ENCODE assay signal across 9 cellular contexts in the genomic region with DNA sequence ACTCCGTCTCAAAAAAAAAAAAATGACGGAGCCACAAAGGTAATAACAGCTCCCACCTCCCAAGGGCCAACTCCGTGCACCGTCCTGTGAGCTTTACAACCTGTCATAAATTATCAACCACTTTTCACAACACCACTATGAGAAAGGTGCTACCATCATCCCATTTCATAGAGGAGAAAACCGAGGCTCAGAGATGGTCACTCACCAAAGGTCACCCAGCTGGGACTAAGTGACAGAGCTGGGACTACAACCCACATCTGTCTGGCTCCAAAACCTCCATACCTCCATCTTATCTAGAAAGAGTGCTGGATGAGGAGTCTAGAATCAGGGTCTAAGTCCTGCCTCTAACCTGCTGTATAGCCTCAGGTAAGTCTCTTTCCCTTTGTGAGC. TPM values are rescaled to one million over a fixed set of nuclear protein-coding genes. Genes with fewer than 3 reads are reported as not detected.
A peak's percentile ranks its signal among the peaks of the same experiment; 100 is the strongest.
DNase-seq lines count a peak whose midpoint lies in the region; ATAC-seq and TF ChIP-seq lines count a peak whose summit lies in the region.
"Had no signal": no experiment of that assay in that cellular context is flagged by ENCODE, and none has a peak within 500 bp of the region (broad histone marks: within the 10 kb centered on the region; RNA-seq: fewer than 3 reads in every experiment).

No MANE protein-coding gene starts in this region.

- H3K9me3 ChIP-seq in left ventricle myocardium inferior (replicated peaks) (no peaks in the 10 kb centered on the region), adrenal gland (replicated peaks in 1 of 3) (no peaks in the 10 kb centered on the region), mucosa of rectum (ENCODE audit: control insufficient read depth in 2 of 2, low read length in 2 of 2) (no peaks in the 10 kb centered on the region), uterus (no peaks in the 10 kb centered on the region)

- no peak overlapping the region for H3K9ac ChIP-seq in mucosa of rectum (ENCODE audit: low read depth in 1 of 2, low read length in 2 of 2)

- no peak overlapping the region for H3K4me3 ChIP-seq in left ventricle myocardium inferior
- H3K4me3 ChIP-seq in adrenal gland = no peak overlapping the region
- peak overlapping the region in 1 of 2 donors; percentile 65 for H3K4me3 ChIP-seq in mucosa of rectum (ENCODE audit: low read length in 2 of 2)
- no peak overlapping the region for H3K4me3 ChIP-seq in uterus

- no peaks in the 10 kb centered on the region for H3K36me3 ChIP-seq in left ventricle myocardium inferior
- H3K36me3 ChIP-seq in adrenal gland (replicated peaks in 1 of 2) = no peaks in the 10 kb centered on the region
- no peaks in the 10 kb centered on the region for H3K36me3 ChIP-seq in mucosa of rectum (ENCODE audit: control insufficient read depth in 2 of 2, insufficient read depth in 2 of 2, low read length in 2 of 2)
- no peaks in the 10 kb centered on the region for H3K36me3 ChIP-seq in uterus

- peaks cover 82% of the 10 kb centered on the region for H3K4me1 ChIP-seq in left ventricle myocardium inferior
- peaks cover 96 to 97% of the 10 kb centered on the region in 2 donors for H3K4me1 ChIP-seq in adrenal gland (replicated peaks in 1 of 2)
- peaks cover 66 to 72% of the 10 kb centered on the region in 2 donors for H3K4me1 ChIP-seq in mucosa of rectum (ENCODE audit: control insufficient read depth in 2 of 2, insufficient read depth in 2 of 2, low read length in 2 of 2)
- H3K4me1 ChIP-seq in uterus = peaks cover 26 to 38% of the 10 kb centered on the region in 2 donors

- H3K27ac ChIP-seq in left ventricle myocardium inferior (replicated peaks) = peak overlapping the region; percentile 86
- H3K27ac ChIP-seq in adrenal gland = peak overlapping the region; percentile 66 to 96 (median 94)
- peak overlapping the region; percentile 59 to 86 for H3K27ac ChIP-seq in mucosa of rectum (ENCODE audit: low read depth in 2 of 2, low read length in 2 of 2)
- H3K27ac ChIP-seq in uterus = peak overlapping the region; percentile 88 to 91

- TF ChIP-seq CTCF in left ventricle myocardium inferior (IDR thresholded peaks at IDR 0.05; ENCODE audit: borderline replicate concordance) (no peak), adrenal gland (IDR thresholded peaks at IDR 0.05) (no peak), uterus (IDR thresholded peaks at IDR 0.05) (no peak)

- DNase-seq in left ventricle myocardium inferior (no peak), Right ventricle myocardium inferior (ENCODE audit: missing footprints) (no peak), adrenal gland (no peak), uterus (no peak), OCI-M2 (lab: John Stamatoyannopoulos, UW; ENCODE audit: unreplicated experiment) (no peak), kidney tubule cell (ENCODE audit: low spot score) (no peak)
- DNase-seq: NCI-H526 treated with DMSO at 0.1 percent for 48 hours had no signal

- no peaks in the 10 kb centered on the region for H3K27me3 ChIP-seq in left ventricle myocardium inferior (ENCODE audit: low read depth)
- no peaks in the 10 kb centered on the region for H3K27me3 ChIP-seq in adrenal gland
- H3K27me3 ChIP-seq in mucosa of rectum (ENCODE audit: control insufficient read depth in 2 of 2, insufficient read depth in 2 of 2, low read length in 2 of 2) = no peaks in the 10 kb centered on the region
- no peaks in the 10 kb centered on the region for H3K27me3 ChIP-seq in uterus

- TF ChIP-seq POLR2A in adrenal gland (IDR thresholded peaks at IDR 0.05) (no peak), uterus (IDR thresholded peaks at IDR 0.05) (no peak)

- 68 to 84% (median 75%) methylated on average over 5 of the region's 5 CpGs for WGBS in adrenal gland, 4 donors

- ATAC-seq in Right ventricle myocardium inferior (no peak), HG02571 (IDR thresholded peaks at IDR 0.05; ENCODE audit: unreplicated experiment) (no peak)

- intact Hi-C loops in left ventricle myocardium inferior (cut with micrococcal nuclease) = loop anchor here (5.0 kb wide), 1 partner anchor 77 kb away; no protein-coding TSS in a partner anchor
- intact Hi-C loops in Right ventricle myocardium inferior (cut with DNase I) = loop anchor here (1.0 to 5.0 kb wide), 2 partner anchors 42 to 79 kb away; a partner anchor contains a TSS
- intact Hi-C loops in adrenal gland (cut with DNase I) = no loop called here
- intact Hi-C loops in uterus (cut with DNase I; ENCODE audit: low total_unique reads) = no loop called here

RNA-seq across cellular contexts. Expression of a gene that starts 43.6 kb away (rescaled TPM):
- 54.7 TPM for total RNA-seq in left ventricle myocardium inferior
- 49.3 TPM for total RNA-seq in Right ventricle myocardium inferior
- total RNA-seq in adrenal gland = 100 to 1,000 TPM; 173 to 588 (median 259) TPM
- polyA plus RNA-seq in adrenal gland = 100 to 1,000 TPM; 150 to 327 (median 176) TPM
- total RNA-seq in uterus = 100 to 1,000 TPM in 1 of 4 donors, 10 to 100 TPM in 3; 45.6 to 175 (median 59.1) TPM

Comparison
In these comparisons a context has a peak if more than half of its experiments do, and no peak if none do; other contexts are left out.
1. intact Hi-C loops: an anchor here in left ventricle myocardium inferior (5.0 kb wide) and Right ventricle myocardium inferior (1.0 to 5.0 kb wide); none called in adrenal gland and uterus.